Comparison of ENCODE assay signal across 8 cellular contexts in genomic region chr4:185011408-185011807, GRCh38. TPM values are rescaled to one million over a fixed set of nuclear protein-coding genes. Genes with fewer than 3 reads are reported as not detected.
DNase-seq lines count a peak whose midpoint lies in the region; ATAC-seq and TF ChIP-seq lines count a peak whose summit lies in the region.

No MANE protein-coding gene starts in this region.

- H3K4me1 ChIP-seq in HEK293 (ENCODE audit: control insufficient read depth, insufficient read depth, low read length) (no peaks in the 10 kb centered on the region), right lobe of liver (no peaks in the 10 kb centered on the region)

- H3K27me3 ChIP-seq in right lobe of liver: no peaks in the 10 kb centered on the region

- peak; percentile 51; the same call in 1 of the 2 replicates for TF ChIP-seq CTCF in HEK293 (tag by site-specific recombination; IDR thresholded peaks at IDR 0.05)
- peak; percentile 32; the same call in 1 of the 2 replicates for TF ChIP-seq CTCF in WI38 (IDR thresholded peaks at IDR 0.05; ENCODE audit: low read depth, low read length)
- peak in 3 of 4 donors; percentile 22 to 23 (median 23) for TF ChIP-seq CTCF in right lobe of liver (IDR thresholded peaks at IDR 0.05)

- intact Hi-C loops in right lobe of liver (cut with DNase I): no loop called here

- H3K27ac ChIP-seq in HEK293 (ENCODE audit: extremely low read depth, low read depth, low read length): no peak overlapping the region
- H3K27ac ChIP-seq in right lobe of liver: no peak overlapping the region

- no peaks in the 10 kb centered on the region for H3K36me3 ChIP-seq in HEK293 (ENCODE audit: control insufficient read depth in 2 of 2, insufficient read depth in 1 of 2, low read length in 2 of 2)
- H3K36me3 ChIP-seq in right lobe of liver: no peaks in the 10 kb centered on the region

- ATAC-seq in right lobe of liver: peak; percentile 24 to 62 (median 38)
- no peak for ATAC-seq in HG02763 (IDR thresholded peaks at IDR 0.05; ENCODE audit: unreplicated experiment)
- ATAC-seq in HG03469 (IDR thresholded peaks at IDR 0.05; ENCODE audit: unreplicated experiment): no peak

- H3K9me3 ChIP-seq in HEK293 (ENCODE audit: control insufficient read depth, insufficient read depth, low read depth, low read length): no peaks in the 10 kb centered on the region
- H3K9me3 ChIP-seq in right lobe of liver: no peaks in the 10 kb centered on the region

- POLR2A ChIA-PET in HEK293 (lab: Yijun Ruan, JAX): no interaction called here

- H3K4me3 ChIP-seq in HEK293 (ENCODE audit: low read depth, low read length): no peak overlapping the region
- H3K4me3 ChIP-seq in WI38 (ENCODE audit: low read depth, low read length): no peak overlapping the region
- H3K4me3 ChIP-seq in right lobe of liver: no peak overlapping the region

- TF ChIP-seq POLR2A in right lobe of liver (IDR thresholded peaks at IDR 0.05): no peak

- WGBS in right lobe of liver (ENCODE audit: insufficient coverage, low coverage, low lambda C conversion rate, missing lambda C conversion rate): 20% methylated on average over 2 of the region's 8 CpGs

- CTCF ChIA-PET in HEK293 (lab: Yijun Ruan, JAX): interaction anchor here (1.0 to 2.1 kb wide), 4 partner anchors 11 to 266 kb away, joined by 3 to 8 read pairs (median 5); no protein-coding TSS in a partner anchor

- DNase-seq in D341Med (ENCODE audit: low spot score) (peak; percentile 81), right lobe of liver (no peak), DMS114 treated with DMSO at 0.1 percent for 48 hours (lab: John Stamatoyannopoulos, UW; ENCODE audit: unreplicated experiment) (no peak)
- DNase-seq in activated CD4-positive, CD25-positive, alpha-beta regulatory T cell (lab: John Stamatoyannopoulos, UW): no peak

TF ChIP-seq in HEK293, 187 proteins besides CTCF, POLR2A, EP300 and RAD21:
- TF ChIP-seq ZNF664 (tag by site-specific recombination; IDR thresholded peaks at IDR 0.05): no peak
- TF ChIP-seq GLIS1 (tag by site-specific recombination; IDR thresholded peaks at IDR 0.05): no peak
- TF ChIP-seq ZBTB20 (tag by site-specific recombination; IDR thresholded peaks at IDR 0.05): no peak
- 0 out of 2 replicates have a peak, but pooled peaks have one; percentile 7 for TF ChIP-seq ZNF654 (tag by site-specific recombination; IDR thresholded peaks at IDR 0.05; ENCODE audit: low read depth)
- TF ChIP-seq HOXC10 (CRISPR knock-in tag; IDR thresholded peaks at IDR 0.05): no peak
- peak; percentile 15; the same call in 1 of the 2 replicates for TF ChIP-seq ZIC2 (tag by site-specific recombination; IDR thresholded peaks at IDR 0.05)
- no peak for TF ChIP-seq MEIS1 (CRISPR knock-in tag; IDR thresholded peaks at IDR 0.05; ENCODE audit: borderline replicate concordance)
- peak; percentile 32; the same call in 1 of the 2 replicates for TF ChIP-seq ZNF335 (tag by site-specific recombination; conservative IDR thresholded peaks at IDR 0.05)
- TF ChIP-seq GLI2 (tag by site-specific recombination; IDR thresholded peaks at IDR 0.05; ENCODE audit: borderline replicate concordance, low read depth): no peak
- TF ChIP-seq HIC1 (tag by site-specific recombination; IDR thresholded peaks at IDR 0.05): no peak
- no peak for TF ChIP-seq ZNF585B (tag by site-specific recombination; IDR thresholded peaks at IDR 0.05)
- no peak for TF ChIP-seq KLF17 (tag by site-specific recombination; IDR thresholded peaks at IDR 0.05)
- no peak for TF ChIP-seq ZNF626 (tag by site-specific recombination; IDR thresholded peaks at IDR 0.05)
- TF ChIP-seq ZBTB8A (tag by site-specific recombination; IDR thresholded peaks at IDR 0.05): no peak
- no peak for TF ChIP-seq ZNF157 (tag by site-specific recombination; IDR thresholded peaks at IDR 0.05)
TF ChIP-seq in HEK293: peak in this region for 3.

RNA-seq across cellular contexts. Expression of gene HELT, which starts 6.9 kb away (rescaled TPM):
- not detected for total RNA-seq in right lobe of liver

Comparison
In these comparisons a context has a peak if more than half of its experiments do, and no peak if none do; other contexts are left out.
1. ATAC-seq: peak in right lobe of liver (4 of 4); none in HG02763 (single experiment) and HG03469 (single experiment).
2. Peak in every context shown above with its lines, with median percentiles within 50 percentile points of each other: CTCF ChIP-seq.